ENCODE assay signal across 1 cellular context in the genomic region with DNA sequence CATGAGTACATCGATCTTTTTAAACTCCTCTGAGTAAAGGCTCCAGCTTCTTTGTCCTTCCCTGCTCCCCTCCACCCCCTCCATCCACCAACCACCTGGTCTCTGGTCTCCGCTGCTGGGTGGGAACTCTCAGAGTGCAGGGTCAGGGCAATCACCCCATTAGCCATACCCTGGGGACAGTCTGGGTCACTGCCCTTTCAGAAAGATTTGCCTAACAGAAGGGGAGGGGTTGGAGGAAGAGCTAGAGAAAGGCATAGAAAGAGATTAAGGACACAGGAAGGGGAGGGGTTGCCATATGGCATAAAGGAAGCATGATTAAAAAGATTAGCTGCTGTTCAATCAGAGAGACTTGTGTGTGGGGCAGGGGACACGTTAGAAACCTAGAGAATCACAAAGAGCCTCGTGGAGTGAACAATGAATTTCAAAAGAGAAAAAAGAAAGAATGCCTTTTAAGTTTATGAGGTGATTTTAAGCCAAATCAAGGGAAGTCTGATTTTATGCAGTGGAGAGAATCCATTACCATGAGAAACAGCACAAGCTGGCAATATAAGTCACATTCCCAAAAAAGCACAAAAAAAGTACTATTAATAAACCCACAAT.
TF ChIP-seq lines count a peak whose summit lies in the region.

No MANE protein-coding gene starts in this region.

TF ChIP-seq in HepG2, 621 proteins besides CTCF, POLR2A, EP300 and RAD21 (continued from another document and continues in another):
- no peak for TF ChIP-seq E2F1 (CRISPR knock-in tag; IDR thresholded peaks at IDR 0.05)
- no peak for TF ChIP-seq ARID2 (CRISPR knock-in tag; IDR thresholded peaks at IDR 0.05; ENCODE audit: borderline replicate concordance)
- TF ChIP-seq KMT2A (CRISPR knock-in tag; IDR thresholded peaks at IDR 0.05) = no peak
- no peak for TF ChIP-seq ZNF354B (CRISPR knock-in tag; IDR thresholded peaks at IDR 0.05)
- no peak for TF ChIP-seq ZSCAN31 (CRISPR knock-in tag; IDR thresholded peaks at IDR 0.05; ENCODE audit: low read depth)
- no peak for TF ChIP-seq KLF15 (CRISPR knock-in tag; IDR thresholded peaks at IDR 0.05; ENCODE audit: borderline replicate concordance)
- peak; percentile 40; the same call in 1 of the 2 replicates for TF ChIP-seq TBX2 (CRISPR knock-in tag; IDR thresholded peaks at IDR 0.05; ENCODE audit: borderline replicate concordance)
- no peak for TF ChIP-seq ZNF572 (CRISPR knock-in tag; IDR thresholded peaks at IDR 0.05)
- no peak for TF ChIP-seq ZBTB42 (CRISPR knock-in tag; IDR thresholded peaks at IDR 0.05)
- TF ChIP-seq ZNF121 (CRISPR knock-in tag; IDR thresholded peaks at IDR 0.05) = no peak
- no peak for TF ChIP-seq ZC3H4 (CRISPR knock-in tag; IDR thresholded peaks at IDR 0.05; ENCODE audit: borderline replicate concordance)
- peak; percentile 91 for TF ChIP-seq MED1 (CRISPR knock-in tag; IDR thresholded peaks at IDR 0.05)
- peak; percentile 64 for TF ChIP-seq HNF1B (CRISPR knock-in tag; IDR thresholded peaks at IDR 0.05)
- TF ChIP-seq MED8 (CRISPR knock-in tag; IDR thresholded peaks at IDR 0.05; ENCODE audit: insufficient replicate concordance) = peak; percentile 52
- no peak for TF ChIP-seq CBX1 (IDR thresholded peaks at IDR 0.05; ENCODE audit: low read depth)
- peak; percentile 67 for TF ChIP-seq GATAD2A (CRISPR knock-in tag; IDR thresholded peaks at IDR 0.05)
- TF ChIP-seq HNF4A (CRISPR knock-in tag; IDR thresholded peaks at IDR 0.05) = peak; percentile 59
- peak; percentile 12; the same call in 1 of the 2 replicates for TF ChIP-seq ZNF644 (CRISPR knock-in tag; IDR thresholded peaks at IDR 0.05; ENCODE audit: low read depth)
- TF ChIP-seq SP140L (CRISPR knock-in tag; IDR thresholded peaks at IDR 0.05; ENCODE audit: borderline replicate concordance) = no peak
- peak; percentile 42; the same call in 1 of the 2 replicates for TF ChIP-seq SOX5 (CRISPR knock-in tag; IDR thresholded peaks at IDR 0.05; ENCODE audit: borderline replicate concordance)
- TF ChIP-seq, protein P1, sequence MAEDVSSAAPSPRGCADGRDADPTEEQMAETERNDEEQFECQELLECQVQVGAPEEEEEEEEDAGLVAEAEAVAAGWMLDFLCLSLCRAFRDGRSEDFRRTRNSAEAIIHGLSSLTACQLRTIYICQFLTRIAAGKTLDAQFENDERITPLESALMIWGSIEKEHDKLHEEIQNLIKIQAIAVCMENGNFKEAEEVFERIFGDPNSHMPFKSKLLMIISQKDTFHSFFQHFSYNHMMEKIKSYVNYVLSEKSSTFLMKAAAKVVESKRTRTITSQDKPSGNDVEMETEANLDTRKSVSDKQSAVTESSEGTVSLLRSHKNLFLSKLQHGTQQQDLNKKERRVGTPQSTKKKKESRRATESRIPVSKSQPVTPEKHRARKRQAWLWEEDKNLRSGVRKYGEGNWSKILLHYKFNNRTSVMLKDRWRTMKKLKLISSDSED (CRISPR knock-in tag; IDR thresholded peaks at IDR 0.05) = no peak
- no peak for TF ChIP-seq ZNF331 (CRISPR knock-in tag; IDR thresholded peaks at IDR 0.05)
- no peak for TF ChIP-seq TFDP2 (CRISPR knock-in tag; IDR thresholded peaks at IDR 0.05)
- TF ChIP-seq, protein P2, sequence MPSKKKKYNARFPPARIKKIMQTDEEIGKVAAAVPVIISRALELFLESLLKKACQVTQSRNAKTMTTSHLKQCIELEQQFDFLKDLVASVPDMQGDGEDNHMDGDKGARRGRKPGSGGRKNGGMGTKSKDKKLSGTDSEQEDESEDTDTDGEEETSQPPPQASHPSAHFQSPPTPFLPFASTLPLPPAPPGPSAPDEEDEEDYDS (CRISPR knock-in tag; IDR thresholded peaks at IDR 0.05) = peak; percentile 41
- TF ChIP-seq ZNF569 (CRISPR knock-in tag; IDR thresholded peaks at IDR 0.05; ENCODE audit: borderline replicate concordance) = no peak
- peak; percentile 45; the same call in 1 of the 2 replicates for TF ChIP-seq ISL2 (CRISPR knock-in tag; IDR thresholded peaks at IDR 0.05)
- TF ChIP-seq, protein P3, sequence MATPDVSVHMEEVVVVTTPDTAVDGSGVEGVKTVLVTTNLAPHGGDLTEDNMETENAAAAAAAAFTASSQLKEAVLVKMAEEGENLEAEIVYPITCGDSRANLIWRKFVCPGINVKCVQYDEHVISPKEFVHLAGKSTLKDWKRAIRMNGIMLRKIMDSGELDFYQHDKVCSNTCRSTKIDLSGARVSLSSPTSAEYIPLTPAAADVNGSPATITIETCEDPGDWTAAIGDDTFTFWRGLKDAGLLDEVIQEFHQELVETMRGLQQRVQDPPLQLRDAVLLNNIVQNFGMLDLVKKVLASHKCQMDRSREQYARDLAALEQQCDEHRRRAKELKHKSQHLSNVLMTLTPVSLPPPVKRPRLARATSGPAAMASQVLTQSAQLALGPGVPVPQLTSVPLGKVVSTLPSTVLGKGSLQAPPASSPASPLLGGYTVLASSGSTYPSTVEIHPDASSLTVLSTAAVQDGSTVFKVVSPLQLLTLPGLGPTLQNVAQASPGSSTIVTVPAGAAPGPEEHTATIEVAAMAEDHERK (CRISPR knock-in tag; IDR thresholded peaks at IDR 0.05; ENCODE audit: low read depth) = no peak
- peak; percentile 39; the same call in 1 of the 2 replicates for TF ChIP-seq ZNF362 (CRISPR knock-in tag; IDR thresholded peaks at IDR 0.05; ENCODE audit: borderline replicate concordance)
- TF ChIP-seq JDP2 (CRISPR knock-in tag; IDR thresholded peaks at IDR 0.05; ENCODE audit: borderline replicate concordance) = no peak
- no peak for TF ChIP-seq MZF1 (CRISPR knock-in tag; IDR thresholded peaks at IDR 0.05; ENCODE audit: borderline replicate concordance)
- TF ChIP-seq, protein P4, sequence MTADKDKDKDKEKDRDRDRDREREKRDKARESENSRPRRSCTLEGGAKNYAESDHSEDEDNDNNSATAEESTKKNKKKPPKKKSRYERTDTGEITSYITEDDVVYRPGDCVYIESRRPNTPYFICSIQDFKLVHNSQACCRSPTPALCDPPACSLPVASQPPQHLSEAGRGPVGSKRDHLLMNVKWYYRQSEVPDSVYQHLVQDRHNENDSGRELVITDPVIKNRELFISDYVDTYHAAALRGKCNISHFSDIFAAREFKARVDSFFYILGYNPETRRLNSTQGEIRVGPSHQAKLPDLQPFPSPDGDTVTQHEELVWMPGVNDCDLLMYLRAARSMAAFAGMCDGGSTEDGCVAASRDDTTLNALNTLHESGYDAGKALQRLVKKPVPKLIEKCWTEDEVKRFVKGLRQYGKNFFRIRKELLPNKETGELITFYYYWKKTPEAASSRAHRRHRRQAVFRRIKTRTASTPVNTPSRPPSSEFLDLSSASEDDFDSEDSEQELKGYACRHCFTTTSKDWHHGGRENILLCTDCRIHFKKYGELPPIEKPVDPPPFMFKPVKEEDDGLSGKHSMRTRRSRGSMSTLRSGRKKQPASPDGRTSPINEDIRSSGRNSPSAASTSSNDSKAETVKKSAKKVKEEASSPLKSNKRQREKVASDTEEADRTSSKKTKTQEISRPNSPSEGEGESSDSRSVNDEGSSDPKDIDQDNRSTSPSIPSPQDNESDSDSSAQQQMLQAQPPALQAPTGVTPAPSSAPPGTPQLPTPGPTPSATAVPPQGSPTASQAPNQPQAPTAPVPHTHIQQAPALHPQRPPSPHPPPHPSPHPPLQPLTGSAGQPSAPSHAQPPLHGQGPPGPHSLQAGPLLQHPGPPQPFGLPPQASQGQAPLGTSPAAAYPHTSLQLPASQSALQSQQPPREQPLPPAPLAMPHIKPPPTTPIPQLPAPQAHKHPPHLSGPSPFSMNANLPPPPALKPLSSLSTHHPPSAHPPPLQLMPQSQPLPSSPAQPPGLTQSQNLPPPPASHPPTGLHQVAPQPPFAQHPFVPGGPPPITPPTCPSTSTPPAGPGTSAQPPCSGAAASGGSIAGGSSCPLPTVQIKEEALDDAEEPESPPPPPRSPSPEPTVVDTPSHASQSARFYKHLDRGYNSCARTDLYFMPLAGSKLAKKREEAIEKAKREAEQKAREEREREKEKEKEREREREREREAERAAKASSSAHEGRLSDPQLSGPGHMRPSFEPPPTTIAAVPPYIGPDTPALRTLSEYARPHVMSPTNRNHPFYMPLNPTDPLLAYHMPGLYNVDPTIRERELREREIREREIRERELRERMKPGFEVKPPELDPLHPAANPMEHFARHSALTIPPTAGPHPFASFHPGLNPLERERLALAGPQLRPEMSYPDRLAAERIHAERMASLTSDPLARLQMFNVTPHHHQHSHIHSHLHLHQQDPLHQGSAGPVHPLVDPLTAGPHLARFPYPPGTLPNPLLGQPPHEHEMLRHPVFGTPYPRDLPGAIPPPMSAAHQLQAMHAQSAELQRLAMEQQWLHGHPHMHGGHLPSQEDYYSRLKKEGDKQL (CRISPR knock-in tag; IDR thresholded peaks at IDR 0.05; ENCODE audit: low read depth) = no peak
- TF ChIP-seq, protein P5, sequence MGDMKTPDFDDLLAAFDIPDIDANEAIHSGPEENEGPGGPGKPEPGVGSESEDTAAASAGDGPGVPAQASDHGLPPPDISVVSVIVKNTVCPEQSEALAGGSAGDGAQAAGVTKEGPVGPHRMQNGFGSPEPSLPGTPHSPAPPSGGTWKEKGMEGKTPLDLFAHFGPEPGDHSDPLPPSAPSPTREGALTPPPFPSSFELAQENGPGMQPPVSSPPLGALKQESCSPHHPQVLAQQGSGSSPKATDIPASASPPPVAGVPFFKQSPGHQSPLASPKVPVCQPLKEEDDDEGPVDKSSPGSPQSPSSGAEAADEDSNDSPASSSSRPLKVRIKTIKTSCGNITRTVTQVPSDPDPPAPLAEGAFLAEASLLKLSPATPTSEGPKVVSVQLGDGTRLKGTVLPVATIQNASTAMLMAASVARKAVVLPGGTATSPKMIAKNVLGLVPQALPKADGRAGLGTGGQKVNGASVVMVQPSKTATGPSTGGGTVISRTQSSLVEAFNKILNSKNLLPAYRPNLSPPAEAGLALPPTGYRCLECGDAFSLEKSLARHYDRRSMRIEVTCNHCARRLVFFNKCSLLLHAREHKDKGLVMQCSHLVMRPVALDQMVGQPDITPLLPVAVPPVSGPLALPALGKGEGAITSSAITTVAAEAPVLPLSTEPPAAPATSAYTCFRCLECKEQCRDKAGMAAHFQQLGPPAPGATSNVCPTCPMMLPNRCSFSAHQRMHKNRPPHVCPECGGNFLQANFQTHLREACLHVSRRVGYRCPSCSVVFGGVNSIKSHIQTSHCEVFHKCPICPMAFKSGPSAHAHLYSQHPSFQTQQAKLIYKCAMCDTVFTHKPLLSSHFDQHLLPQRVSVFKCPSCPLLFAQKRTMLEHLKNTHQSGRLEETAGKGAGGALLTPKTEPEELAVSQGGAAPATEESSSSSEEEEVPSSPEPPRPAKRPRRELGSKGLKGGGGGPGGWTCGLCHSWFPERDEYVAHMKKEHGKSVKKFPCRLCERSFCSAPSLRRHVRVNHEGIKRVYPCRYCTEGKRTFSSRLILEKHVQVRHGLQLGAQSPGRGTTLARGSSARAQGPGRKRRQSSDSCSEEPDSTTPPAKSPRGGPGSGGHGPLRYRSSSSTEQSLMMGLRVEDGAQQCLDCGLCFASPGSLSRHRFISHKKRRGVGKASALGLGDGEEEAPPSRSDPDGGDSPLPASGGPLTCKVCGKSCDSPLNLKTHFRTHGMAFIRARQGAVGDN (CRISPR knock-in tag; IDR thresholded peaks at IDR 0.05) = peak; percentile 46; the same call in 1 of the 2 replicates
- TF ChIP-seq, protein P6, sequence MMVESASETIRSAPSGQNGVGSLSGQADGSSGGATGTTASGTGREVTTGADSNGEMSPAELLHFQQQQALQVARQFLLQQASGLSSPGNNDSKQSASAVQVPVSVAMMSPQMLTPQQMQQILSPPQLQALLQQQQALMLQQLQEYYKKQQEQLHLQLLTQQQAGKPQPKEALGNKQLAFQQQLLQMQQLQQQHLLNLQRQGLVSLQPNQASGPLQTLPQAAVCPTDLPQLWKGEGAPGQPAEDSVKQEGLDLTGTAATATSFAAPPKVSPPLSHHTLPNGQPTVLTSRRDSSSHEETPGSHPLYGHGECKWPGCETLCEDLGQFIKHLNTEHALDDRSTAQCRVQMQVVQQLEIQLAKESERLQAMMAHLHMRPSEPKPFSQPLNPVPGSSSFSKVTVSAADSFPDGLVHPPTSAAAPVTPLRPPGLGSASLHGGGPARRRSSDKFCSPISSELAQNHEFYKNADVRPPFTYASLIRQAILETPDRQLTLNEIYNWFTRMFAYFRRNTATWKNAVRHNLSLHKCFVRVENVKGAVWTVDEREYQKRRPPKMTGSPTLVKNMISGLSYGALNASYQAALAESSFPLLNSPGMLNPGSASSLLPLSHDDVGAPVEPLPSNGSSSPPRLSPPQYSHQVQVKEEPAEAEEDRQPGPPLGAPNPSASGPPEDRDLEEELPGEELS (CRISPR knock-in tag; IDR thresholded peaks at IDR 0.05) = peak; percentile 61
- no peak for TF ChIP-seq FOXM1 (CRISPR knock-in tag; IDR thresholded peaks at IDR 0.05)
- TF ChIP-seq SOX6 (IDR thresholded peaks at IDR 0.05) = no peak
- TF ChIP-seq SOX6 (CRISPR knock-in tag; IDR thresholded peaks at IDR 0.05) = peak; percentile 47; the same call in 1 of the 2 replicates
